In genomic region chr5:11300736-11301135, GRCh38 we compare ENCODE assay signal across 25 cellular contexts.
DNase-seq lines count a peak whose midpoint lies in the region; ATAC-seq and TF ChIP-seq lines count a peak whose summit lies in the region.
"Had no signal": no experiment of that assay in that cellular context is flagged by ENCODE, and none has a peak within 500 bp of the region (broad histone marks: within the 10 kb centered on the region; RNA-seq: fewer than 3 reads in every experiment).

No MANE protein-coding gene starts in this region.

- peak overlapping the region; percentile 18 for H3K27ac Mint-ChIP-seq in dendritic cell treated with granulocyte-macrophage colony-stimulating factor and Interleukin-4, amounts not matched to agents 40 ng/mL and 50 ng/mL, for 4 days
- no peak overlapping the region for H3K27ac Mint-ChIP-seq in T-helper 17 cell
- H3K27ac Mint-ChIP-seq: CD4-positive, alpha-beta memory T cell; T-helper 1 cell treated with Interleukin-12 subunit alpha and Interleukin-12 subunit beta and Interleukin-4 antibody, amounts not matched to agents 30 μg/mL and 1 μg/mL, for 36 hours had no signal

- intact Hi-C loops in dendritic cell treated with granulocyte-macrophage colony-stimulating factor and Interleukin-4, amounts not matched to agents 40 ng/mL and 50 ng/mL, for 4 days (cut with micrococcal nuclease) = no loop called here

- DNase-seq in CD1c-positive myeloid dendritic cell (ENCODE audit: extremely low spot score) (peak; percentile 13), NOMO-1 treated with DMSO at 0.1 percent for 48 hours (lab: John Stamatoyannopoulos, UW; ENCODE audit: unreplicated experiment) (peak; percentile 54), pons (ENCODE audit: low spot score) (peak; percentile 69), NCI-H82 treated with DMSO at 0.1 percent for 48 hours (lab: John Stamatoyannopoulos, UW; ENCODE audit: unreplicated experiment) (no peak), T-helper 17 cell (no peak)
- DNase-seq: Caco-2; CD4-positive, alpha-beta memory T cell; DMS 273 treated with DMSO at 0.1 percent for 48 hours; DND-41; KBM-7; NCI-H1417; NCI-H1694 treated with DMSO at 0.1 percent for 48 hours; NCI-H2081 treated with DMSO at 0.1 percent for 48 hours; NCI-H2171 treated with DMSO at 0.1 percent for 48 hours; NCI-H446; NCI-H69; OCI-M1; SJCRH30 had no signal

- no peaks in the 10 kb centered on the region for H3K4me1 ChIP-seq in gastroesophageal sphincter
- H3K4me1 ChIP-seq: A549, Caco-2, SJCRH30 had no signal

- TF ChIP-seq POLR2A in gastroesophageal sphincter (IDR thresholded peaks at IDR 0.05) = no peak

- H3K9me3 ChIP-seq in gastroesophageal sphincter = no peaks in the 10 kb centered on the region
- no peaks in the 10 kb centered on the region for H3K9me3 ChIP-seq in T-helper 17 cell (ENCODE audit: control insufficient read depth, low read length, poor library complexity, severe bottlenecking)
- H3K9me3 ChIP-seq: A549, Caco-2, SJCRH30 had no signal

- H3K27me3 ChIP-seq in gastroesophageal sphincter = peaks cover 6% of the 10 kb centered on the region
- H3K27me3 ChIP-seq: SJCRH30 had no signal

- WGBS in gastroesophageal sphincter (ENCODE audit: low coverage in 1 of 2), 2 donors = 100% methylated on average over 2 of the region's 5 CpGs; no CpG with 5 or more reads in 1 of the 2 donors

- no peaks in the 10 kb centered on the region for H3K27me3 Mint-ChIP-seq in dendritic cell treated with granulocyte-macrophage colony-stimulating factor and Interleukin-4, amounts not matched to agents 40 ng/mL and 50 ng/mL, for 4 days
- no peaks in the 10 kb centered on the region for H3K27me3 Mint-ChIP-seq in T-helper 17 cell
- H3K27me3 Mint-ChIP-seq: CD4-positive, alpha-beta memory T cell had no signal

- ATAC-seq in gastroesophageal sphincter (no peak), T-helper 17 cell (no peak)
- ATAC-seq: A549, GM12878, HepG2 had no signal

- H3K36me3 ChIP-seq in gastroesophageal sphincter = no peaks in the 10 kb centered on the region
- H3K36me3 ChIP-seq: SJCRH30 had no signal

- H3K4me3 Mint-ChIP-seq in dendritic cell treated with granulocyte-macrophage colony-stimulating factor and Interleukin-4, amounts not matched to agents 40 ng/mL and 50 ng/mL, for 4 days = no peak overlapping the region
- H3K4me3 Mint-ChIP-seq in T-helper 17 cell = no peak overlapping the region
- H3K4me3 Mint-ChIP-seq: CD4-positive, alpha-beta memory T cell; T-helper 1 cell treated with Interleukin-12 subunit alpha and Interleukin-12 subunit beta and Interleukin-4 antibody, amounts not matched to agents 30 μg/mL and 1 μg/mL, for 36 hours had no signal

- H3K27ac ChIP-seq in gastroesophageal sphincter = no peak overlapping the region
- H3K27ac ChIP-seq: A549, HL-60, SJCRH30 had no signal

- H3K36me3 Mint-ChIP-seq in dendritic cell treated with granulocyte-macrophage colony-stimulating factor and Interleukin-4, amounts not matched to agents 40 ng/mL and 50 ng/mL, for 4 days (ENCODE audit: low read depth) = no peaks in the 10 kb centered on the region
- H3K36me3 Mint-ChIP-seq in T-helper 17 cell (ENCODE audit: low read depth) = no peaks in the 10 kb centered on the region
- H3K36me3 Mint-ChIP-seq: CD4-positive, alpha-beta memory T cell had no signal

- H3K4me3 ChIP-seq in gastroesophageal sphincter = no peak overlapping the region
- H3K4me3 ChIP-seq: A549, GM12878, SJCRH30 had no signal

- TF ChIP-seq EP300 in gastroesophageal sphincter (IDR thresholded peaks at IDR 0.05) = no peak

- H3K9me3 Mint-ChIP-seq in dendritic cell treated with granulocyte-macrophage colony-stimulating factor and Interleukin-4, amounts not matched to agents 40 ng/mL and 50 ng/mL, for 4 days = no peaks in the 10 kb centered on the region
- H3K9me3 Mint-ChIP-seq: CD4-positive, alpha-beta memory T cell; T-helper 1 cell treated with Interleukin-12 subunit alpha and Interleukin-12 subunit beta and Interleukin-4 antibody, amounts not matched to agents 30 μg/mL and 1 μg/mL, for 36 hours had no signal

- H3K4me1 Mint-ChIP-seq in dendritic cell treated with granulocyte-macrophage colony-stimulating factor and Interleukin-4, amounts not matched to agents 40 ng/mL and 50 ng/mL, for 4 days (ENCODE audit: low read depth) = peaks cover 27% of the 10 kb centered on the region
- H3K4me1 Mint-ChIP-seq in T-helper 17 cell = peaks cover 3% of the 10 kb centered on the region
- H3K4me1 Mint-ChIP-seq: CD4-positive, alpha-beta memory T cell had no signal

- no peak for TF ChIP-seq CTCF in gastroesophageal sphincter (IDR thresholded peaks at IDR 0.05)

Comparison
In these comparisons a context has a peak if more than half of its experiments do, and no peak if none do; other contexts are left out.
1. DNase-seq: peak in CD1c-positive myeloid dendritic cell (single experiment), NOMO-1 treated with DMSO at 0.1 percent for 48 hours (single experiment) and pons (single experiment); none in NCI-H82 treated with DMSO at 0.1 percent for 48 hours (single experiment) and T-helper 17 cell (0 of 3).